Comparison of ENCODE assay signal across 26 cellular contexts in the genomic region with DNA sequence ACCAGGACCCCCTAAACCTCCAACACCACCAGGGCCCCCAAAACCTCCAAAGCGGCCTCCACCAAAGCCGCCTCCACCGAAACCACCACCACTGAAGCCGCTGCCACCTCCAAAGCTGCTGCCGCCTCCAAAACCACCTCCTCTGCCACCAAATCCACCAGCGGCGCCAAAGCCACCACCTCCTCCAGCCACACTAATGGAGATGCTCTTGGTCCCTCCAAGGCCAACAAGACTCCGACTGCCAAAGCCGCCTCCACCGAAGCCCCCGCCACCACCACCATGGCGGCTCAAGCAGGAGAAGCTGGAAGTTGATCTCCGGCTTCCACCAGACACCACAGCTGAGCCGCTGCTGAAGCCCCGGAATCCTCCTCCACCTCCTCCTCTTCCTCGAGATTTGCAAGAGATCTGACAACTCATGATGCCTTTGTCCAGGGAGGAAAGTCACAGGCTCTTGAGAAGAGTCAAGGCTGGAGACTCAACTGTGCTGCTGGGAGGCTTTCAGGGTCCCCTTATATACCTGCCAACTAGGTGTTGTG. TPM values are rescaled to one million over a fixed set of nuclear protein-coding genes. Genes with fewer than 3 reads are reported as not detected.
"Had no signal": no experiment of that assay in that cellular context is flagged by ENCODE, and none has a peak within 500 bp of the region (broad histone marks: within the 10 kb centered on the region; RNA-seq: fewer than 3 reads in every experiment).

A gene (minus strand): TSS at position 486 of the 536 bp plus-strand sequence. CDS start 69 bp downstream, at position 417.

- H3K36me3 ChIP-seq: adrenal gland, neural progenitor cell, pancreas, right lobe of liver, stomach, upper lobe of left lung had no signal

- H2AFZ ChIP-seq: neural progenitor cell had no signal

- H3K4me3 ChIP-seq: adrenal gland, dorsolateral prefrontal cortex, mucosa of descending colon, neural progenitor cell, pancreas, right lobe of liver, stomach, testis, upper lobe of left lung had no signal

- H3K4me1 Mint-ChIP-seq: memory B cell had no signal

- H3K4me3 Mint-ChIP-seq: activated CD4-positive, alpha-beta memory T cell treated with anti-CD3 and anti-CD28 coated beads for 36 hours; activated T-cell treated with anti-CD3 and anti-CD28 coated beads, Interleukin-2, amount 50 U/mL, for 24 hours; memory B cell; naive thymus-derived CD4-positive, alpha-beta T cell; neural progenitor cell; stimulated activated effector memory CD8-positive, alpha-beta T cell treated with anti-CD3 and anti-CD28 coated beads, Interleukin-12 subunit alpha, Interleukin-12 subunit beta, amount 100 ng/mL, for 72 hours had no signal

- H3K4me2 ChIP-seq: neural progenitor cell had no signal

- H3K36me3 Mint-ChIP-seq: activated CD4-positive, alpha-beta memory T cell treated with anti-CD3 and anti-CD28 coated beads for 36 hours; activated naive CD4-positive, alpha-beta T cell treated with anti-CD3 and anti-CD28 coated beads, Interleukin-2, amount 50 U/mL, for 72 hours; memory B cell; neural progenitor cell; stimulated activated effector memory CD8-positive, alpha-beta T cell treated with anti-CD3 and anti-CD28 coated beads, Interleukin-12 subunit alpha, Interleukin-12 subunit beta, amount 100 ng/mL, for 72 hours had no signal

- H3K27me3 ChIP-seq: neural progenitor cell, right lobe of liver, testis, upper lobe of left lung had no signal

- DNase-seq: activated CD4-positive, alpha-beta memory T cell treated with anti-CD3 and anti-CD28 coated beads for 36 hours; activated T-cell treated with anti-CD3 and anti-CD28 coated beads, Interleukin-2, amount 50 U/mL, for 24 hours; adrenal gland; dorsolateral prefrontal cortex; foreskin keratinocyte; kidney glomerular epithelial cell; left ventricle myocardium superior; mucosa of descending colon; naive thymus-derived CD4-positive, alpha-beta T cell; pancreas; right lobe of liver; small intestine; stimulated activated CD4-positive, alpha-beta T cell treated with anti-CD3 and anti-CD28 coated beads, Interleukin-4, amount 100 ng/mL, for 1 hour; stomach; SW 1271; T-helper 2 cell; testis had no signal

- H3K9me3 Mint-ChIP-seq: activated CD4-positive, alpha-beta memory T cell treated with anti-CD3 and anti-CD28 coated beads for 36 hours; activated naive CD4-positive, alpha-beta T cell treated with anti-CD3 and anti-CD28 coated beads, Interleukin-2, amount 50 U/mL, for 72 hours; activated T-cell treated with anti-CD3 and anti-CD28 coated beads, Interleukin-2, amount 50 U/mL, for 24 hours; memory B cell; naive thymus-derived CD4-positive, alpha-beta T cell; stimulated activated effector memory CD8-positive, alpha-beta T cell treated with anti-CD3 and anti-CD28 coated beads, Interleukin-12 subunit alpha, Interleukin-12 subunit beta, amount 100 ng/mL, for 72 hours had no signal

- H3K27ac Mint-ChIP-seq: activated CD4-positive, alpha-beta memory T cell treated with anti-CD3 and anti-CD28 coated beads for 36 hours; activated naive CD4-positive, alpha-beta T cell treated with anti-CD3 and anti-CD28 coated beads, Interleukin-2, amount 50 U/mL, for 72 hours; activated T-cell treated with anti-CD3 and anti-CD28 coated beads, Interleukin-2, amount 50 U/mL, for 24 hours; memory B cell; neural progenitor cell; stimulated activated effector memory CD8-positive, alpha-beta T cell treated with anti-CD3 and anti-CD28 coated beads, Interleukin-12 subunit alpha, Interleukin-12 subunit beta, amount 100 ng/mL, for 72 hours had no signal

- H3K9me3 ChIP-seq: adrenal gland, mucosa of descending colon, pancreas, right lobe of liver, testis, upper lobe of left lung had no signal

- H3K27ac ChIP-seq: dorsolateral prefrontal cortex, foreskin keratinocyte, neural progenitor cell, pancreas, right lobe of liver, stomach, testis, upper lobe of left lung had no signal

- H3K27me3 Mint-ChIP-seq: activated T-cell treated with anti-CD3 and anti-CD28 coated beads, Interleukin-2, amount 50 U/mL, for 24 hours had no signal

- H3K4me1 ChIP-seq: adrenal gland, pancreas, right lobe of liver, testis, upper lobe of left lung had no signal

RNA-seq across cellular contexts. Expression of the gene that starts here (rescaled TPM):
- total RNA-seq: activated CD4-positive, alpha-beta memory T cell treated with anti-CD3 and anti-CD28 coated beads for 36 hours; activated naive CD4-positive, alpha-beta T cell treated with anti-CD3 and anti-CD28 coated beads, Interleukin-2, amount 50 U/mL, for 72 hours; adrenal gland; bronchial epithelial cell; epithelial cell of proximal tubule; fibroblast of lung; foreskin keratinocyte; left ventricle myocardium superior; pancreas; right lobe of liver; SK-MEL-5; stomach; testis; upper lobe of left lung had no signal
- polyA plus RNA-seq: fibroblast of lung, foreskin keratinocyte, stomach had no signal
